11 cellular contexts compared by ENCODE assay signal in genomic region chr11:67619683-67620617, GRCh38. TPM values are rescaled to one million over a fixed set of nuclear protein-coding genes. Genes with fewer than 3 reads are reported as not detected.
A peak's percentile ranks its signal among the peaks of the same experiment; 100 is the strongest.
DNase-seq lines count a peak whose midpoint lies in the region; FAIRE-seq and TF ChIP-seq lines count a peak whose summit lies in the region.
"Not testable (repeated sequence)": the region's sequence is repeated elsewhere in the genome, so short reads cannot be mapped to it uniquely, and the experiment has no call there.
"Had no signal": no experiment of that assay in that cellular context is flagged by ENCODE, and none has a peak within 500 bp of the region (broad histone marks: within the 10 kb centered on the region; RNA-seq: fewer than 3 reads in every experiment).

No MANE protein-coding gene starts in this region.

- H3K4me1 ChIP-seq in CD8-positive, alpha-beta memory T cell (ENCODE audit: insufficient read depth, low read length), result peaks cover 12% of the 10 kb centered on the region
- not testable (repeated sequence) for H3K4me1 ChIP-seq in astrocyte (ENCODE audit: insufficient read depth, low read length)

- DNase-seq in CD8-positive, alpha-beta memory T cell; astrocyte (ENCODE audit: low read depth); glutamatergic neuron; progenitor cell of endocrine pancreas (ENCODE audit: low spot score, unreplicated experiment): not testable (repeated sequence)
- peak; percentile 62 for DNase-seq in HT1080 (ENCODE audit: low read depth)
- DNase-seq in NCI-H748 treated with DMSO at 0.1 percent for 48 hours (lab: John Stamatoyannopoulos, UW), result peak; percentile 7
- peak; percentile 53 for DNase-seq in nephron progenitor cell

- not testable (repeated sequence) for H3K79me2 ChIP-seq in astrocyte (ENCODE audit: insufficient read depth, low read length)

- H3K9ac ChIP-seq in astrocyte (ENCODE audit: low read length), result not testable (repeated sequence)

- H3K36me3 ChIP-seq in CD8-positive, alpha-beta memory T cell (ENCODE audit: insufficient read depth, low read length); astrocyte (ENCODE audit: insufficient read depth, low read length): not testable (repeated sequence)

- H3K27ac ChIP-seq in CD8-positive, alpha-beta memory T cell (ENCODE audit: low read depth, low read length), result peak overlapping the region; percentile 57
- H3K27ac ChIP-seq in astrocyte (ENCODE audit: low read depth, low read length), result not testable (repeated sequence)

- H3K27me3 Mint-ChIP-seq in CD8-positive, alpha-beta memory T cell, result not testable (repeated sequence)
- H3K27me3 Mint-ChIP-seq in astrocyte (ENCODE audit: low read depth, unreplicated experiment), result peaks cover 44% of the 10 kb centered on the region
- H3K27me3 Mint-ChIP-seq in glutamatergic neuron (ENCODE audit: unreplicated experiment), result peaks cover 14% of the 10 kb centered on the region
- H3K27me3 Mint-ChIP-seq in nephron progenitor cell (ENCODE audit: low read depth, poor library complexity), result peaks cover 21% of the 10 kb centered on the region
- H3K27me3 Mint-ChIP-seq in progenitor cell of endocrine pancreas, result peaks cover 40% of the 10 kb centered on the region

- not testable (repeated sequence) for H3K9me3 ChIP-seq in CD8-positive, alpha-beta memory T cell (ENCODE audit: low read length); astrocyte (ENCODE audit: insufficient read depth, low read depth, low read length); iPS-18c (ENCODE audit: control insufficient read depth, insufficient read depth, low read length)

- not testable (repeated sequence) for FAIRE-seq in astrocyte (lab: Jason Lieb, UNC)

- H3K27ac Mint-ChIP-seq in CD8-positive, alpha-beta memory T cell, result peak overlapping the region in 2 of 8 donors; percentile 6 to 29
- H3K27ac Mint-ChIP-seq in astrocyte (ENCODE audit: unreplicated experiment); glutamatergic neuron (ENCODE audit: unreplicated experiment): not testable (repeated sequence)
- H3K27ac Mint-ChIP-seq in nephron progenitor cell (peak overlapping the region; percentile 93), progenitor cell of endocrine pancreas (peak overlapping the region; percentile 50)

- H3K9me3 Mint-ChIP-seq in CD8-positive, alpha-beta memory T cell; astrocyte (ENCODE audit: unreplicated experiment); glutamatergic neuron (ENCODE audit: unreplicated experiment); progenitor cell of endocrine pancreas (ENCODE audit: low read depth): not testable (repeated sequence)
- peaks cover 21% of the 10 kb centered on the region for H3K9me3 Mint-ChIP-seq in nephron progenitor cell

- H2AFZ ChIP-seq in astrocyte (ENCODE audit: low read depth, low read length), result not testable (repeated sequence)

- H3K36me3 Mint-ChIP-seq in CD8-positive, alpha-beta memory T cell; astrocyte (ENCODE audit: low read depth, unreplicated experiment); glutamatergic neuron (ENCODE audit: unreplicated experiment); progenitor cell of endocrine pancreas (ENCODE audit: insufficient read depth): not testable (repeated sequence)
- peaks cover 33% of the 10 kb centered on the region for H3K36me3 Mint-ChIP-seq in nephron progenitor cell (ENCODE audit: low read depth)

- not testable (repeated sequence) for H3K4me2 ChIP-seq in astrocyte (ENCODE audit: low read length)

- H4K20me1 ChIP-seq in astrocyte (ENCODE audit: insufficient read depth, low read length), result not testable (repeated sequence)

- H3K4me3 ChIP-seq in CD8-positive, alpha-beta memory T cell (ENCODE audit: low read length); astrocyte (ENCODE audit: insufficient read depth, low read depth, low read length): not testable (repeated sequence)
- H3K4me3 ChIP-seq in iPS-18c (ENCODE audit: insufficient read depth, low read depth, low read length), result peak overlapping the region; percentile 57

- CTCF ChIA-PET in CD8-positive, alpha-beta memory T cell (lab: Charles Lee), result not testable (repeated sequence)

- POLR2A ChIA-PET in CD8-positive, alpha-beta memory T cell (lab: Charles Lee), result not testable (repeated sequence)

- not testable (repeated sequence) for H3K4me3 Mint-ChIP-seq in CD8-positive, alpha-beta memory T cell
- H3K4me3 Mint-ChIP-seq in astrocyte (ENCODE audit: unreplicated experiment) (peak overlapping the region; percentile 85), glutamatergic neuron (ENCODE audit: unreplicated experiment) (peak overlapping the region; percentile 89), nephron progenitor cell (peak overlapping the region; percentile 96), progenitor cell of endocrine pancreas (ENCODE audit: low read depth) (peak overlapping the region; percentile 89)

- peaks cover 10 to 19% (median 12%) of the 10 kb centered on the region in 3 donors for H3K4me1 Mint-ChIP-seq in CD8-positive, alpha-beta memory T cell
- H3K4me1 Mint-ChIP-seq in astrocyte (ENCODE audit: low read depth, unreplicated experiment); glutamatergic neuron (ENCODE audit: low read depth, unreplicated experiment): not testable (repeated sequence)
- H3K4me1 Mint-ChIP-seq in nephron progenitor cell, result peaks cover 43% of the 10 kb centered on the region
- H3K4me1 Mint-ChIP-seq in progenitor cell of endocrine pancreas (ENCODE audit: low read depth), result peaks cover 23% of the 10 kb centered on the region

- not testable (repeated sequence) for TF ChIP-seq CTCF in astrocyte (IDR thresholded peaks at IDR 0.05; ENCODE audit: insufficient read depth, low read depth, low read length); glutamatergic neuron (IDR thresholded peaks at IDR 0.05; ENCODE audit: partially characterized antibody, unreplicated experiment); nephron progenitor cell (IDR thresholded peaks at IDR 0.05); progenitor cell of endocrine pancreas (IDR thresholded peaks at IDR 0.05; ENCODE audit: unreplicated experiment)

- not testable (repeated sequence) for H3K27me3 ChIP-seq in CD8-positive, alpha-beta memory T cell (ENCODE audit: insufficient read depth, low read length, poor library complexity, severe bottlenecking)
- H3K27me3 ChIP-seq in astrocyte (ENCODE audit: insufficient read depth, low read length), result peaks cover 13% of the 10 kb centered on the region

RNA-seq across cellular contexts. Expression of gene NUDT8, which starts 9.8 kb away (rescaled TPM):
- total RNA-seq in CD8-positive, alpha-beta memory T cell, result 10 to 100 TPM; 26.2 to 27.9 TPM
- polyA plus RNA-seq in CD8-positive, alpha-beta memory T cell, result 3.5 TPM
- 17.0 and 21.5 TPM in 2 replicates for total RNA-seq in HT1080 (2014; rRNA removed; shearing (Covaris generic))
- polyA plus RNA-seq in HT1080 (2015; cell fraction: cytosol; rRNA removed), result 19.2 and 29.2 TPM in 2 replicates
- 15.3 and 17.2 TPM in 2 replicates for polyA plus RNA-seq in HT1080 (2015; cell fraction: nucleus; rRNA removed)
- total RNA-seq in astrocyte, result 3.0 and 4.5 TPM in 2 replicates
- total RNA-seq in glutamatergic neuron (ENCODE audit: unreplicated experiment), result 5.8 TPM
- total RNA-seq in progenitor cell of endocrine pancreas, result 5.1 and 6.3 TPM in 2 replicates

RNA-seq across cellular contexts. Expression of gene NDUFV1, which starts 13.2 kb away (rescaled TPM):
- total RNA-seq in CD8-positive, alpha-beta memory T cell, result 100 to 1,000 TPM; 321 to 326 TPM
- 140 TPM for polyA plus RNA-seq in CD8-positive, alpha-beta memory T cell
- 202 and 217 TPM in 2 replicates for total RNA-seq in HT1080 (2014; rRNA removed; shearing (Covaris generic))
- polyA plus RNA-seq in HT1080 (2015; cell fraction: cytosol; rRNA removed), result 136 and 158 TPM in 2 replicates
- polyA plus RNA-seq in HT1080 (2015; cell fraction: nucleus; rRNA removed), result 321 and 330 TPM in 2 replicates
- total RNA-seq in astrocyte, result 117 and 118 TPM in 2 replicates
- total RNA-seq in glutamatergic neuron (ENCODE audit: unreplicated experiment), result 216 TPM
- 137 and 150 TPM in 2 replicates for total RNA-seq in progenitor cell of endocrine pancreas

RNA-seq across cellular contexts. Expression of gene TBX10, which starts 19.6 kb away (rescaled TPM):
- total RNA-seq in CD8-positive, alpha-beta memory T cell, result not detected
- not detected for polyA plus RNA-seq in CD8-positive, alpha-beta memory T cell
- total RNA-seq in HT1080 (2014; rRNA removed; shearing (Covaris generic)), result not detected in 2 replicates
- not detected in 2 replicates for polyA plus RNA-seq in HT1080 (2015; cell fraction: cytosol; rRNA removed)
- polyA plus RNA-seq in HT1080 (2015; cell fraction: nucleus; rRNA removed), result not detected in 2 replicates
- total RNA-seq in astrocyte, result not detected in 2 replicates
- total RNA-seq in glutamatergic neuron (ENCODE audit: unreplicated experiment), result not detected
- not detected in 2 replicates for total RNA-seq in progenitor cell of endocrine pancreas
- total RNA-seq: Daoy, GM23248 had no signal
- polyA plus RNA-seq: GM23248 had no signal

RNA-seq across cellular contexts. Expression of gene ACY3, which starts 30.6 kb away (rescaled TPM):
- total RNA-seq in CD8-positive, alpha-beta memory T cell, result under 1 TPM; 0.49 to 0.55 TPM
- 0.38 TPM for polyA plus RNA-seq in CD8-positive, alpha-beta memory T cell
- not detected in 2 replicates for total RNA-seq in HT1080 (2014; rRNA removed; shearing (Covaris generic))
- 0.14 and 0.20 TPM in 2 replicates for polyA plus RNA-seq in HT1080 (2015; cell fraction: cytosol; rRNA removed)
- polyA plus RNA-seq in HT1080 (2015; cell fraction: nucleus; rRNA removed), result 0.31 and 0.52 TPM in 2 replicates
- not detected in 2 replicates for total RNA-seq in astrocyte
- not detected for total RNA-seq in glutamatergic neuron (ENCODE audit: unreplicated experiment)
- 3.0 and 3.4 TPM in 2 replicates for total RNA-seq in progenitor cell of endocrine pancreas
- total RNA-seq: Daoy, GM23248, Right ventricle myocardium inferior had no signal
- polyA plus RNA-seq: GM23248 had no signal

RNA-seq across cellular contexts. Expression of gene GSTP1, which starts 36.3 kb away (rescaled TPM):
- total RNA-seq in CD8-positive, alpha-beta memory T cell, result 100 to 1,000 TPM; 462 to 474 TPM
- 333 TPM for polyA plus RNA-seq in CD8-positive, alpha-beta memory T cell
- total RNA-seq in HT1080 (2014; rRNA removed; shearing (Covaris generic)), result 904 and 1,034 TPM in 2 replicates
- polyA plus RNA-seq in HT1080 (2015; cell fraction: cytosol; rRNA removed), result 447 and 524 TPM in 2 replicates
- 287 and 326 TPM in 2 replicates for polyA plus RNA-seq in HT1080 (2015; cell fraction: nucleus; rRNA removed)
- total RNA-seq in astrocyte (1,173 and 1,365 TPM in 2 replicates), glutamatergic neuron (ENCODE audit: unreplicated experiment) (712 TPM), progenitor cell of endocrine pancreas (978 and 982 TPM in 2 replicates)
